In genomic region chr3:169085827-169086226, GRCh38 we compare ENCODE assay signal across 12 cellular contexts.
A peak's percentile ranks its signal among the peaks of the same experiment; 100 is the strongest.
DNase-seq lines count a peak whose midpoint lies in the region; ATAC-seq, FAIRE-seq and TF ChIP-seq lines count a peak whose summit lies in the region.
"Had no signal": no experiment of that assay in that cellular context is flagged by ENCODE, and none has a peak within 500 bp of the region (broad histone marks: within the 10 kb centered on the region; RNA-seq: fewer than 3 reads in every experiment).

No MANE protein-coding gene starts in this region.

- intact Hi-C loops in Right ventricle myocardium superior (cut with DNase I) = no loop called here

- no peaks in the 10 kb centered on the region for H3K27me3 ChIP-seq in neuron (ENCODE audit: insufficient read depth, low read length)

- H2AFZ ChIP-seq in neuron (ENCODE audit: low read depth, low read length) = peak overlapping the region; percentile 34

- H3K36me3 ChIP-seq in neuron (ENCODE audit: insufficient read depth, low read length) = no peaks in the 10 kb centered on the region

- peak; percentile 21 for FAIRE-seq in D721Med (lab: Jason Lieb, UNC)

- DNase-seq in D721Med (ENCODE audit: insufficient read length, low spot score) (no peak), NCI-H226 (peak; percentile 59), occipital lobe (lab: John Stamatoyannopoulos, UW) (no peak), Right ventricle myocardium superior (no peak)
- DNase-seq: amygdala, DMS79 treated with DMSO at 0.1 percent for 48 hours, hippocampal formation had no signal

- peaks cover 6% of the 10 kb centered on the region for H3K4me1 ChIP-seq in neuron (ENCODE audit: insufficient read depth, low read length)

- TF ChIP-seq CTCF in D721Med (IDR thresholded peaks at IDR 0.05; ENCODE audit: insufficient read depth, missing control alignments) = no peak

- no peaks in the 10 kb centered on the region for H3K9me3 ChIP-seq in neuron (ENCODE audit: low read length)

- ATAC-seq in esophagus mucosa (peak; percentile 89), HG03159 (IDR thresholded peaks at IDR 0.05; ENCODE audit: unreplicated experiment) (no peak), GM21529 (IDR thresholded peaks at IDR 0.05; ENCODE audit: unreplicated experiment) (no peak), Right ventricle myocardium superior (ENCODE audit: poor library complexity) (no peak)
- ATAC-seq: Panc1 had no signal

- no peak overlapping the region for H3K4me3 ChIP-seq in neuron (ENCODE audit: low read length)
